In genomic region chr4:95510145-95510544, GRCh38 we compare ENCODE assay signal across 8 cellular contexts. TPM values are rescaled to one million over a fixed set of nuclear protein-coding genes. Genes with fewer than 3 reads are reported as not detected.
DNase-seq lines count a peak whose midpoint lies in the region; ATAC-seq and TF ChIP-seq lines count a peak whose summit lies in the region.

No MANE protein-coding gene starts in this region.

- POLR2A ChIA-PET in AG04450 (lab: Yijun Ruan, JAX) = no interaction called here

- H3K4me3 ChIP-seq in AG04450 (ENCODE audit: low read depth, low read length) = no peak overlapping the region

- H3K36me3 Mint-ChIP-seq in glutamatergic neuron (ENCODE audit: unreplicated experiment) = no peaks in the 10 kb centered on the region

- H3K27me3 ChIP-seq in AG04450 (ENCODE audit: control insufficient read depth, insufficient read depth, low read length) = no peaks in the 10 kb centered on the region

- peaks cover 2% of the 10 kb centered on the region for H3K27me3 Mint-ChIP-seq in glutamatergic neuron (ENCODE audit: unreplicated experiment)

- H3K9me3 ChIP-seq in AG04450 (ENCODE audit: control insufficient read depth, insufficient read depth, low read length) = no peaks in the 10 kb centered on the region

- TF ChIP-seq CTCF in AG04450 (IDR thresholded peaks at IDR 0.05; ENCODE audit: low read depth, low read length) (peak; percentile 72), glutamatergic neuron (IDR thresholded peaks at IDR 0.05; ENCODE audit: partially characterized antibody, unreplicated experiment) (peak; percentile 73)

- ATAC-seq in GM21723 (IDR thresholded peaks at IDR 0.05; ENCODE audit: unreplicated experiment) = peak; percentile 49
- no peak for ATAC-seq in GM19467 (IDR thresholded peaks at IDR 0.05; ENCODE audit: unreplicated experiment)

- H3K9me3 Mint-ChIP-seq in glutamatergic neuron (ENCODE audit: unreplicated experiment) = peaks cover 2% of the 10 kb centered on the region

- no peak overlapping the region for H3K27ac ChIP-seq in AG04450 (ENCODE audit: low read depth, low read length)

- CTCF ChIA-PET in AG04450 (lab: Charles Lee) = interaction anchor here (0.6 to 2.9 kb wide), 16 partner anchors 8 to 602 kb away, joined by 3 to 19 read pairs (median 4); partner anchors contain the start of gene UNC5C

- H3K4me3 Mint-ChIP-seq in glutamatergic neuron (ENCODE audit: unreplicated experiment) = no peak overlapping the region

- in situ Hi-C loops in SK-MEL-5 (cut with HindIII; ENCODE audit: low pct_unique_long_range_greater_than_20kb, low sequenced_read_pairs) = no loop called here

- no peak overlapping the region for H3K27ac Mint-ChIP-seq in glutamatergic neuron (ENCODE audit: unreplicated experiment)

- DNase-seq in AG04450 (ENCODE audit: low read depth, low spot score) (no peak), SK-MEL-5 (ENCODE audit: low read depth, low spot score) (peak; percentile 52), glutamatergic neuron (no peak), GOT3 (lab: John Stamatoyannopoulos, UW) (no peak), midbrain (lab: John Stamatoyannopoulos, UW) (no peak), 8988T (no peak)

- peaks cover 29% of the 10 kb centered on the region for H3K4me1 Mint-ChIP-seq in glutamatergic neuron (ENCODE audit: low read depth, unreplicated experiment)

RNA-seq across cellular contexts. Expression of gene UNC5C, which starts 38.6 kb away (rescaled TPM):
- 0.07 TPM in 2 replicates for polyA plus RNA-seq in AG04450 (2011; rRNA removed)
- 0.14 and 0.56 TPM in 2 replicates for polyA minus RNA-seq in AG04450 (2011; rRNA and poly(A)+ RNA removed)
- total RNA-seq in SK-MEL-5 (2014; rRNA removed; shearing (Covaris generic)) = 0.43 and 0.50 TPM in 2 replicates
- polyA plus RNA-seq in SK-MEL-5 (2015; cell fraction: cytosol; rRNA removed) = 2.0 and 2.3 TPM in 2 replicates
- polyA plus RNA-seq in SK-MEL-5 (2015; cell fraction: nucleus; rRNA removed) = 1.0 and 1.5 TPM in 2 replicates
- total RNA-seq in glutamatergic neuron (ENCODE audit: unreplicated experiment) = 41.2 TPM

Comparison
In these comparisons a context has a peak if more than half of its experiments do, and no peak if none do; other contexts are left out.
1. RNA of gene UNC5C, which starts 38.6 kb away (total RNA-seq): 41.2 TPM in glutamatergic neuron (single experiment); 0.43 to 0.50 TPM in SK-MEL-5; every median in the first group is over 10 times any median in the second.